Comparison of ENCODE assay signal across 1 cellular context in the genomic region with DNA sequence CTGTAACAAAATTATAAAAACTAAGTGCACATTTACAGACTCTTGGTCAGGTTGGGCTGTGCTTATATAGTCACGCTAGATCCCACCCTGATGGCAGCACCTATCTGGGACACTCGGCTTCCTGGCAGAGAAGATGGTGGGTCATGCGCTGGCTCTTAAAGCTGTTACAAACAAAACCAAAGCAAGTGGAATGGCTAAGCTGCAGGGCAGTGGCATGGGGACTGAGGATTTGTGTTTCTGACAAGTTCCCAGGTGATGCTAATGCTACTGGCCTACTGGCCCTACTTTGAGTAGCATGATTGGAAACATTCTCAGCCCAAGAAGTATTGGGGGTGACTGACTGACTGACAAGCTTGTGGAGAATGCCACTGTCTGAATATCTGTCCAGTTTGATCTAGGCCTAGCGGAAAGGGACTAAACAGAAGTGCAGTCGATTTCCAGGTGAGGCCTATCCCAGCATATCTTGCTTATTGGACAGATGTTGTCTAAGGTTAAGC.
TF ChIP-seq lines count a peak whose summit lies in the region.

No MANE protein-coding gene starts in this region.

TF ChIP-seq in A549, 52 proteins besides CTCF, POLR2A, EP300 and RAD21 (continued from another document):
- TF ChIP-seq, protein P1, sequence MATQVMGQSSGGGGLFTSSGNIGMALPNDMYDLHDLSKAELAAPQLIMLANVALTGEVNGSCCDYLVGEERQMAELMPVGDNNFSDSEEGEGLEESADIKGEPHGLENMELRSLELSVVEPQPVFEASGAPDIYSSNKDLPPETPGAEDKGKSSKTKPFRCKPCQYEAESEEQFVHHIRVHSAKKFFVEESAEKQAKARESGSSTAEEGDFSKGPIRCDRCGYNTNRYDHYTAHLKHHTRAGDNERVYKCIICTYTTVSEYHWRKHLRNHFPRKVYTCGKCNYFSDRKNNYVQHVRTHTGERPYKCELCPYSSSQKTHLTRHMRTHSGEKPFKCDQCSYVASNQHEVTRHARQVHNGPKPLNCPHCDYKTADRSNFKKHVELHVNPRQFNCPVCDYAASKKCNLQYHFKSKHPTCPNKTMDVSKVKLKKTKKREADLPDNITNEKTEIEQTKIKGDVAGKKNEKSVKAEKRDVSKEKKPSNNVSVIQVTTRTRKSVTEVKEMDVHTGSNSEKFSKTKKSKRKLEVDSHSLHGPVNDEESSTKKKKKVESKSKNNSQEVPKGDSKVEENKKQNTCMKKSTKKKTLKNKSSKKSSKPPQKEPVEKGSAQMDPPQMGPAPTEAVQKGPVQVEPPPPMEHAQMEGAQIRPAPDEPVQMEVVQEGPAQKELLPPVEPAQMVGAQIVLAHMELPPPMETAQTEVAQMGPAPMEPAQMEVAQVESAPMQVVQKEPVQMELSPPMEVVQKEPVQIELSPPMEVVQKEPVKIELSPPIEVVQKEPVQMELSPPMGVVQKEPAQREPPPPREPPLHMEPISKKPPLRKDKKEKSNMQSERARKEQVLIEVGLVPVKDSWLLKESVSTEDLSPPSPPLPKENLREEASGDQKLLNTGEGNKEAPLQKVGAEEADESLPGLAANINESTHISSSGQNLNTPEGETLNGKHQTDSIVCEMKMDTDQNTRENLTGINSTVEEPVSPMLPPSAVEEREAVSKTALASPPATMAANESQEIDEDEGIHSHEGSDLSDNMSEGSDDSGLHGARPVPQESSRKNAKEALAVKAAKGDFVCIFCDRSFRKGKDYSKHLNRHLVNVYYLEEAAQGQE (IDR thresholded peaks at IDR 0.05) = no peak
- TF ChIP-seq HOXB5 (CRISPR knock-in tag; IDR thresholded peaks at IDR 0.05) (no peak), MAFK (IDR thresholded peaks at IDR 0.05; ENCODE audit: partially characterized antibody) (no peak), NR3C1 (IDR thresholded peaks at IDR 0.05) (no peak), JUN (IDR thresholded peaks at IDR 0.05) (0 out of 5 replicates have a peak, but pooled peaks of 1 of the 2 experiments have one; percentile 22), POLR2AphosphoS2 (conservative IDR thresholded peaks at IDR 0.05; ENCODE audit: low read length) (peak; percentile 78; the same call in 1 of the 2 replicates)
- TF ChIP-seq, protein P2, sequence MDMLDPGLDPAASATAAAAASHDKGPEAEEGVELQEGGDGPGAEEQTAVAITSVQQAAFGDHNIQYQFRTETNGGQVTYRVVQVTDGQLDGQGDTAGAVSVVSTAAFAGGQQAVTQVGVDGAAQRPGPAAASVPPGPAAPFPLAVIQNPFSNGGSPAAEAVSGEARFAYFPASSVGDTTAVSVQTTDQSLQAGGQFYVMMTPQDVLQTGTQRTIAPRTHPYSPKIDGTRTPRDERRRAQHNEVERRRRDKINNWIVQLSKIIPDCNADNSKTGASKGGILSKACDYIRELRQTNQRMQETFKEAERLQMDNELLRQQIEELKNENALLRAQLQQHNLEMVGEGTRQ (IDR thresholded peaks at IDR 0.05) = no peak
- TF ChIP-seq, protein P3, sequence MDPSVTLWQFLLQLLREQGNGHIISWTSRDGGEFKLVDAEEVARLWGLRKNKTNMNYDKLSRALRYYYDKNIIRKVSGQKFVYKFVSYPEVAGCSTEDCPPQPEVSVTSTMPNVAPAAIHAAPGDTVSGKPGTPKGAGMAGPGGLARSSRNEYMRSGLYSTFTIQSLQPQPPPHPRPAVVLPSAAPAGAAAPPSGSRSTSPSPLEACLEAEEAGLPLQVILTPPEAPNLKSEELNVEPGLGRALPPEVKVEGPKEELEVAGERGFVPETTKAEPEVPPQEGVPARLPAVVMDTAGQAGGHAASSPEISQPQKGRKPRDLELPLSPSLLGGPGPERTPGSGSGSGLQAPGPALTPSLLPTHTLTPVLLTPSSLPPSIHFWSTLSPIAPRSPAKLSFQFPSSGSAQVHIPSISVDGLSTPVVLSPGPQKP (IDR thresholded peaks at IDR 0.05; ENCODE audit: low read depth, low read length) = no peak
